Comparison of ENCODE assay signal across 1 cellular context in the genomic region with DNA sequence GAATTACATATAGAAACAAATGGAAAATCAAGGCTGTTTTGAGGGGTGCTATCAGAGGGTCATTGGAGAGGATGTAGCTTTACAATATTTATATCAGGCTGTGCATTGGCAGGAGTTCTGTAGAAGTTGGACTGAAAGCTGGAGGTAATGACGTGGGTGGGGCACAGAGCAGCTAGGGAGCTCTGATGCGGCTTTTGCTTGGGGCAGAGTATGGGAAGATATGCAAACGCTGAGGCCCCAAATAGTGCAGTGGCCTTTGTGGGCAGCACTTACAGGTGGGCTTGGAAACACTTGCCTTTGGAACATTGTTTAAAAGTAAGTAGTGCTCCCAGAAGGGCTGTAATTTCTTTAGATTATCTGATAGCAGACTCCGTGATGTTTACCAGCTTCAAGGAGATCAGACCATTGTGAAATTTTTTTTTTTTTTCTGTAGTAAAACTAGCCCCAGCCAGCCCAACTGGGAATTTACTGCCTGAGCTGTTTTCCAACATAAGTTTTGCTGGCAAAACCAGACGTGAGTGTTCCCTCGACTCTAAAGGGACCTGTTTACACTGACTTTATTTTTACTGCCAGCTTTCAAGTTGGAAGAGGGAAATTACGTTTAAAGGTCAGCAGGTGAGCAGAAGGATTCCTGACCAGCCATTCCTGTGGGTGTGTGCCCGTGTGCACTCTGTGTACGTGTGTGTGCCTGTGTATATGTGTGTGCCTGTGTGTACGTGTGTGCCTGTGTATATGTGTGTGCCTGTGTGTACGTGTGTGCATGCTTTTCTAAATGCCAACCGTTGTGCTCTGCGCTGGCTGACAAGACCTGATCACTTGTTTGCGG.
TF ChIP-seq lines count a peak whose summit lies in the region.

Gene MAB21L3 (plus strand): TSS at position 204 of the 826 bp plus-strand sequence. CDS start 1,217 bp downstream, outside the sequence.

TF ChIP-seq in HEK293, 187 proteins besides CTCF, POLR2A, EP300 and RAD21 (continued from another document and continues in another):
- no peak for TF ChIP-seq MEIS1 (CRISPR knock-in tag; IDR thresholded peaks at IDR 0.05; ENCODE audit: borderline replicate concordance)
- TF ChIP-seq ZNF280C (tag by site-specific recombination; IDR thresholded peaks at IDR 0.05), result no peak
- TF ChIP-seq ZNF335 (tag by site-specific recombination; conservative IDR thresholded peaks at IDR 0.05), result peak; percentile 59
- TF ChIP-seq OSR2 (tag by site-specific recombination; IDR thresholded peaks at IDR 0.05), result 0 out of 2 replicates have a peak, but pooled peaks have one; percentile 7
- TF ChIP-seq, protein P1, sequence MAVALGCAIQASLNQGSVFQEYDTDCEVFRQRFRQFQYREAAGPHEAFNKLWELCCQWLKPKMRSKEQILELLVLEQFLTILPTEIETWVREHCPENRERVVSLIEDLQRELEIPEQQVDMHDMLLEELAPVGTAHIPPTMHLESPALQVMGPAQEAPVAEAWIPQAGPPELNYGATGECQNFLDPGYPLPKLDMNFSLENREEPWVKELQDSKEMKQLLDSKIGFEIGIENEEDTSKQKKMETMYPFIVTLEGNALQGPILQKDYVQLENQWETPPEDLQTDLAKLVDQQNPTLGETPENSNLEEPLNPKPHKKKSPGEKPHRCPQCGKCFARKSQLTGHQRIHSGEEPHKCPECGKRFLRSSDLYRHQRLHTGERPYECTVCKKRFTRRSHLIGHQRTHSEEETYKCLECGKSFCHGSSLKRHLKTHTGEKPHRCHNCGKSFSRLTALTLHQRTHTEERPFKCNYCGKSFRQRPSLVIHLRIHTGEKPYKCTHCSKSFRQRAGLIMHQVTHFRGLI (tag by site-specific recombination; IDR thresholded peaks at IDR 0.05), result peak; percentile 70
- TF ChIP-seq ZNF202 (tag by site-specific recombination; IDR thresholded peaks at IDR 0.05; ENCODE audit: borderline replicate concordance), result no peak
- no peak for TF ChIP-seq ZNF133 (tag by site-specific recombination; IDR thresholded peaks at IDR 0.05)
- no peak for TF ChIP-seq ZNF596 (tag by site-specific recombination; IDR thresholded peaks at IDR 0.05)
- TF ChIP-seq ZNF837 (tag by site-specific recombination; IDR thresholded peaks at IDR 0.05), result no peak
- no peak for TF ChIP-seq GFI1B (tag by site-specific recombination; IDR thresholded peaks at IDR 0.05)
- no peak for TF ChIP-seq ZBTB49 (tag by site-specific recombination; IDR thresholded peaks at IDR 0.05; ENCODE audit: low read depth)
- TF ChIP-seq ZBTB10 (tag by site-specific recombination; IDR thresholded peaks at IDR 0.05), result no peak
- TF ChIP-seq TRIM28 (IDR thresholded peaks at IDR 0.05; ENCODE audit: borderline replicate concordance, low read length), result peak; percentile 80; the same call in 1 of the 2 replicates
- TF ChIP-seq ZNF777 (tag by site-specific recombination; IDR thresholded peaks at IDR 0.05; ENCODE audit: borderline replicate concordance), result no peak
- no peak for TF ChIP-seq ZNF354C (tag by site-specific recombination; IDR thresholded peaks at IDR 0.05; ENCODE audit: borderline replicate concordance, low read depth)
- TF ChIP-seq, protein P2, sequence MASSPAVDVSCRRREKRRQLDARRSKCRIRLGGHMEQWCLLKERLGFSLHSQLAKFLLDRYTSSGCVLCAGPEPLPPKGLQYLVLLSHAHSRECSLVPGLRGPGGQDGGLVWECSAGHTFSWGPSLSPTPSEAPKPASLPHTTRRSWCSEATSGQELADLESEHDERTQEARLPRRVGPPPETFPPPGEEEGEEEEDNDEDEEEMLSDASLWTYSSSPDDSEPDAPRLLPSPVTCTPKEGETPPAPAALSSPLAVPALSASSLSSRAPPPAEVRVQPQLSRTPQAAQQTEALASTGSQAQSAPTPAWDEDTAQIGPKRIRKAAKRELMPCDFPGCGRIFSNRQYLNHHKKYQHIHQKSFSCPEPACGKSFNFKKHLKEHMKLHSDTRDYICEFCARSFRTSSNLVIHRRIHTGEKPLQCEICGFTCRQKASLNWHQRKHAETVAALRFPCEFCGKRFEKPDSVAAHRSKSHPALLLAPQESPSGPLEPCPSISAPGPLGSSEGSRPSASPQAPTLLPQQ (tag by site-specific recombination; IDR thresholded peaks at IDR 0.05), result no peak
- peak; percentile 26; the same call in 1 of the 2 replicates for TF ChIP-seq KLF9 (tag by site-specific recombination; IDR thresholded peaks at IDR 0.05; ENCODE audit: low read depth)
- no peak for TF ChIP-seq BCL11B (tag by site-specific recombination; IDR thresholded peaks at IDR 0.05; ENCODE audit: low read depth)
- no peak for TF ChIP-seq GLI4 (tag by site-specific recombination; IDR thresholded peaks at IDR 0.05)
- no peak for TF ChIP-seq ZNF626 (tag by site-specific recombination; IDR thresholded peaks at IDR 0.05)
- peak; percentile 36 for TF ChIP-seq ZFHX2 (tag by site-specific recombination; conservative IDR thresholded peaks at IDR 0.05)
- TF ChIP-seq ZIC2 (tag by site-specific recombination; IDR thresholded peaks at IDR 0.05), result no peak
- no peak for TF ChIP-seq HOXD13 (CRISPR knock-in tag; IDR thresholded peaks at IDR 0.05; ENCODE audit: borderline replicate concordance)
- peak; percentile 83 for TF ChIP-seq PRDM6 (tag by site-specific recombination; IDR thresholded peaks at IDR 0.05)
- no peak for TF ChIP-seq ZNF530 (tag by site-specific recombination; IDR thresholded peaks at IDR 0.05; ENCODE audit: low read depth)
- no peak for TF ChIP-seq ZBTB20 (tag by site-specific recombination; IDR thresholded peaks at IDR 0.05)
- TF ChIP-seq, protein P3, sequence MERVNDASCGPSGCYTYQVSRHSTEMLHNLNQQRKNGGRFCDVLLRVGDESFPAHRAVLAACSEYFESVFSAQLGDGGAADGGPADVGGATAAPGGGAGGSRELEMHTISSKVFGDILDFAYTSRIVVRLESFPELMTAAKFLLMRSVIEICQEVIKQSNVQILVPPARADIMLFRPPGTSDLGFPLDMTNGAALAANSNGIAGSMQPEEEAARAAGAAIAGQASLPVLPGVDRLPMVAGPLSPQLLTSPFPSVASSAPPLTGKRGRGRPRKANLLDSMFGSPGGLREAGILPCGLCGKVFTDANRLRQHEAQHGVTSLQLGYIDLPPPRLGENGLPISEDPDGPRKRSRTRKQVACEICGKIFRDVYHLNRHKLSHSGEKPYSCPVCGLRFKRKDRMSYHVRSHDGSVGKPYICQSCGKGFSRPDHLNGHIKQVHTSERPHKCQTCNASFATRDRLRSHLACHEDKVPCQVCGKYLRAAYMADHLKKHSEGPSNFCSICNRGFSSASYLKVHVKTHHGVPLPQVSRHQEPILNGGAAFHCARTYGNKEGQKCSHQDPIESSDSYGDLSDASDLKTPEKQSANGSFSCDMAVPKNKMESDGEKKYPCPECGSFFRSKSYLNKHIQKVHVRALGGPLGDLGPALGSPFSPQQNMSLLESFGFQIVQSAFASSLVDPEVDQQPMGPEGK (tag by site-specific recombination; IDR thresholded peaks at IDR 0.05), result no peak
- TF ChIP-seq, protein P4, sequence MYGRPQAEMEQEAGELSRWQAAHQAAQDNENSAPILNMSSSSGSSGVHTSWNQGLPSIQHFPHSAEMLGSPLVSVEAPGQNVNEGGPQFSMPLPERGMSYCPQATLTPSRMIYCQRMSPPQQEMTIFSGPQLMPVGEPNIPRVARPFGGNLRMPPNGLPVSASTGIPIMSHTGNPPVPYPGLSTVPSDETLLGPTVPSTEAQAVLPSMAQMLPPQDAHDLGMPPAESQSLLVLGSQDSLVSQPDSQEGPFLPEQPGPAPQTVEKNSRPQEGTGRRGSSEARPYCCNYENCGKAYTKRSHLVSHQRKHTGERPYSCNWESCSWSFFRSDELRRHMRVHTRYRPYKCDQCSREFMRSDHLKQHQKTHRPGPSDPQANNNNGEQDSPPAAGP (tag by site-specific recombination; IDR thresholded peaks at IDR 0.05), result no peak
- TF ChIP-seq ZBTB26 (tag by site-specific recombination; optimal IDR thresholded peaks at IDR 0.05), result no peak
- no peak for TF ChIP-seq ZNF768 (tag by site-specific recombination; IDR thresholded peaks at IDR 0.05)
- TF ChIP-seq SP7 (tag by site-specific recombination; IDR thresholded peaks at IDR 0.05), result no peak
- 0 out of 2 replicates have a peak, but pooled peaks have one; percentile 32 for TF ChIP-seq SCRT1 (tag by site-specific recombination; IDR thresholded peaks at IDR 0.05; ENCODE audit: borderline replicate concordance)
- no peak for TF ChIP-seq HIC1 (tag by site-specific recombination; IDR thresholded peaks at IDR 0.05)
- TF ChIP-seq ZNF391 (tag by site-specific recombination; IDR thresholded peaks at IDR 0.05; ENCODE audit: borderline replicate concordance, low read depth), result no peak
